In the genomic region with DNA sequence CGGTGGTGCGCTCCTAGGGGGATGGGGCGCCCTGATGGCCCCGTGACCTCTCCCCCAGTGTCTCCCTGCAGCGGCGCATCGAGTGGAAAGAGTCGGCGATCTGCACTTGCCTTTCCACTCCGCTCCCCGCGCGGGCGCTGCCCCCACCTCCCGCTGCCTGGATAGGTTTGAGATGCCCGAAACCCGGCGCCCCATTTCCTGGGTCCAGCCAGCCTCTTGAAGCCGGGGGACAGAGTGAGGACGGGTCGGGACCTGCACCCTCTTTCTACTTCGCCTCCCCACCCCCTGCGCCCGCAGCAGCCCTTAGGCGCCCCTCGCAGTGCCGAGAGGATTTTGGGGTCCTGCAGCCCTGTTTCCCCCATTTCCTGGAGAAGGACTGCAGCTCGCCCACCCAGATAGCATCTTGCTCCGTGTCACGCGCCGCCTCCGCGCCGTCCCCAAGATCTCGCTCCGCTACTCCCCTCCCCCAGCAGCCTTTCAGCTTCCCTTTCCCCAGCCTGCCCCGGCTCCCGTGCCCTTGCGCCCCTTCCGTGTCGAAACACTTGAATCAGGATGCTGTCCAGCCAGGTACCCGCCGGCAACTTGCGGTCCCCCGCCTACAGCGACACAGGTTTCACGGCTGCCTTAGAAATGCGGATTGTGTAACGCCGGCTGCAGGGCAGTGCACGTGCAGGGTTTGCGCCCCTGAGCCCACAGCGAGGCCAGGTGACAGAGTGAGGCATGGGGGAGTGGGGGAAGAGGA, we compare ENCODE assay signal across 8 cellular contexts. TPM values are rescaled to one million over a fixed set of nuclear protein-coding genes. Genes with fewer than 3 reads are reported as not detected.
DNase-seq lines count a peak whose midpoint lies in the region; ATAC-seq and TF ChIP-seq lines count a peak whose summit lies in the region.

No MANE protein-coding gene starts in this region.

- POLR2A ChIA-PET in activated CD8-positive, alpha-beta T cell treated with anti-CD3 and anti-CD28 coated beads, Interleukin-2, amount 10 ng/mL, durations not matched to agents 7 days and 5 days (lab: Charles Lee) = interaction anchor here (0.6 to 1.4 kb wide), 2 partner anchors 52 to 68 kb away, joined by 3 to 5 read pairs; a partner anchor contains a TSS

- no peaks in the 10 kb centered on the region for H3K9me2 ChIP-seq in MM.1S (replicated peaks; ENCODE audit: insufficient read depth, low read length)

- H3K9ac ChIP-seq in MM.1S (ENCODE audit: low read length) (peak overlapping the region; percentile 55; the same call in 1 of the 2 replicates), endodermal cell (ENCODE audit: extremely low read depth, low read length, poor library complexity, severe bottlenecking) (peak overlapping the region; percentile 41)

- no peak for TF ChIP-seq CTCF in MM.1S (IDR thresholded peaks at IDR 0.05; ENCODE audit: low read length)
- no peak for TF ChIP-seq CTCF in endodermal cell (conservative IDR thresholded peaks at IDR 0.05)

- peaks cover 3% of the 10 kb centered on the region; the same call in 1 of the 2 replicates for H3F3A ChIP-seq in MM.1S (ENCODE audit: insufficient read depth, low read length)

- peak overlapping the region; percentile 75 for H3K27ac Mint-ChIP-seq in activated CD8-positive, alpha-beta T cell treated with anti-CD3 and anti-CD28 coated beads, Interleukin-2, amount 10 ng/mL, durations not matched to agents 7 days and 5 days
- no peak overlapping the region for H3K27ac Mint-ChIP-seq in endodermal cell

- H3K27me3 ChIP-seq in MM.1S (replicated peaks; ENCODE audit: insufficient read depth, low read length) = no peaks in the 10 kb centered on the region
- H3K27me3 ChIP-seq in endodermal cell (ENCODE audit: control insufficient read depth, insufficient read depth, low read length, poor library complexity, severe bottlenecking) = peaks cover 38% of the 10 kb centered on the region

- H3K9me3 Mint-ChIP-seq in activated CD8-positive, alpha-beta T cell treated with anti-CD3 and anti-CD28 coated beads, Interleukin-2, amount 10 ng/mL, durations not matched to agents 7 days and 5 days (ENCODE audit: insufficient read depth) = no peaks in the 10 kb centered on the region
- H3K9me3 Mint-ChIP-seq in endodermal cell = no peaks in the 10 kb centered on the region

- DNase-seq in GM03348 (ENCODE audit: low spot score) (peak; percentile 78), MM.1S (peak; percentile 60), endodermal cell (peak; percentile 77), midbrain (lab: John Stamatoyannopoulos, UW) (peak; percentile 86)
- peak; percentile 68 for DNase-seq in activated CD8-positive, alpha-beta T cell treated with anti-CD3 and anti-CD28 coated beads, Interleukin-2, amount 10 ng/mL, durations not matched to agents 7 days and 5 days
- peak; percentile 19 to 28 for DNase-seq in stimulated activated CD8-positive, alpha-beta memory T cell treated with anti-CD3 and anti-CD28 coated beads, Interleukin-7, amount 100 ng/mL, for 1 hour (ENCODE audit: low read depth in 2 of 2)

- no peaks in the 10 kb centered on the region for H3K36me3 Mint-ChIP-seq in activated CD8-positive, alpha-beta T cell treated with anti-CD3 and anti-CD28 coated beads, Interleukin-2, amount 10 ng/mL, durations not matched to agents 7 days and 5 days (ENCODE audit: low read depth)
- H3K36me3 Mint-ChIP-seq in endodermal cell (ENCODE audit: low read depth) = no peaks in the 10 kb centered on the region

- H3K4me1 Mint-ChIP-seq in activated CD8-positive, alpha-beta T cell treated with anti-CD3 and anti-CD28 coated beads, Interleukin-2, amount 10 ng/mL, durations not matched to agents 7 days and 5 days (ENCODE audit: low read depth) = peaks cover 14% of the 10 kb centered on the region
- peaks cover 20% of the 10 kb centered on the region for H3K4me1 Mint-ChIP-seq in endodermal cell

- peaks cover 15% of the 10 kb centered on the region for H3K27me3 Mint-ChIP-seq in activated CD8-positive, alpha-beta T cell treated with anti-CD3 and anti-CD28 coated beads, Interleukin-2, amount 10 ng/mL, durations not matched to agents 7 days and 5 days (ENCODE audit: low read depth)
- H3K27me3 Mint-ChIP-seq in endodermal cell (ENCODE audit: insufficient read depth) = peaks cover 27% of the 10 kb centered on the region

- no peaks in the 10 kb centered on the region for H3K79me2 ChIP-seq in MM.1S (ENCODE audit: low read length)

- H3K4me3 Mint-ChIP-seq in activated CD8-positive, alpha-beta T cell treated with anti-CD3 and anti-CD28 coated beads, Interleukin-2, amount 10 ng/mL, durations not matched to agents 7 days and 5 days = peak overlapping the region; percentile 82
- peak overlapping the region; percentile 80 for H3K4me3 Mint-ChIP-seq in endodermal cell

- H3K27ac ChIP-seq in MM.1S (ENCODE audit: low read length) = peak overlapping the region; percentile 43; the same call in 1 of the 2 replicates
- no peak overlapping the region for H3K27ac ChIP-seq in endodermal cell (ENCODE audit: low read depth, low read length)

- H2AFZ ChIP-seq in MM.1S (ENCODE audit: low read length) = peak overlapping the region; percentile 96

- H3K4me3 ChIP-seq in MM.1S (ENCODE audit: low read length) (peak overlapping the region; percentile 90), endodermal cell (ENCODE audit: low read length) (peak overlapping the region; percentile 86)

- WGBS in endodermal cell (ENCODE audit: insufficient coverage in 1 of 2, insufficient read length in 1 of 2), 2 experiments = 0 to 1% methylated on average over 29 to 54 of the region's 54 CpGs

- H3K4me2 ChIP-seq in MM.1S (ENCODE audit: low read depth, low read length) = peak overlapping the region; percentile 96

- CTCF ChIA-PET in activated CD8-positive, alpha-beta T cell treated with anti-CD3 and anti-CD28 coated beads, Interleukin-2, amount 10 ng/mL, durations not matched to agents 7 days and 5 days (lab: Charles Lee) = interaction anchor here (0.9 to 4.6 kb wide), 5 partner anchors 16 to 68 kb away, joined by 3 to 26 read pairs (median 5); a partner anchor contains a TSS

- H4K20me1 ChIP-seq in MM.1S (ENCODE audit: insufficient read depth, low read length) = no peaks in the 10 kb centered on the region

- ATAC-seq in GM21825 (IDR thresholded peaks at IDR 0.05; ENCODE audit: unreplicated experiment) = peak; percentile 18
- peak; percentile 57 for ATAC-seq in activated CD8-positive, alpha-beta T cell treated with anti-CD3 and anti-CD28 coated beads, Interleukin-2, amount 10 ng/mL, durations not matched to agents 7 days and 5 days
- no peak for ATAC-seq in HG03469 (IDR thresholded peaks at IDR 0.05; ENCODE audit: unreplicated experiment)

- peaks cover 12% of the 10 kb centered on the region for H3K4me1 ChIP-seq in MM.1S (ENCODE audit: low read length)
- H3K4me1 ChIP-seq in endodermal cell (ENCODE audit: control insufficient read depth, insufficient read depth, low read length) = no peaks in the 10 kb centered on the region

- no peaks in the 10 kb centered on the region for H3K36me3 ChIP-seq in MM.1S (replicated peaks; ENCODE audit: insufficient read depth, low read length)
- no peaks in the 10 kb centered on the region for H3K36me3 ChIP-seq in endodermal cell (ENCODE audit: control insufficient read depth, insufficient read depth, low read length)

- H3K9me3 ChIP-seq in MM.1S (replicated peaks; ENCODE audit: insufficient read depth, low read length) (no peaks in the 10 kb centered on the region), endodermal cell (ENCODE audit: control insufficient read depth, low read length) (no peaks in the 10 kb centered on the region)

RNA-seq across cellular contexts. Expression of a gene that starts 0.5 kb away (rescaled TPM):
- total RNA-seq in activated CD8-positive, alpha-beta T cell treated with anti-CD3 and anti-CD28 coated beads, Interleukin-2, amount 10 ng/mL, durations not matched to agents 7 days and 5 days = 1 to 10 TPM; 4.0 to 4.4 TPM
- total RNA-seq in endodermal cell = 1 to 10 TPM; 7.5 to 8.6 TPM
- 10.7 TPM for polyA plus RNA-seq in endodermal cell (2013, experiment 1 of 2)
- 7.8 TPM for polyA plus RNA-seq in endodermal cell (2013, experiment 2 of 2)

RNA-seq across cellular contexts. Expression of a gene that starts 27.3 kb away (rescaled TPM):
- total RNA-seq in activated CD8-positive, alpha-beta T cell treated with anti-CD3 and anti-CD28 coated beads, Interleukin-2, amount 10 ng/mL, durations not matched to agents 7 days and 5 days = not detected
- total RNA-seq in endodermal cell = not detected
- polyA plus RNA-seq in endodermal cell (2013, experiment 1 of 2) = not detected
- polyA plus RNA-seq in endodermal cell (2013, experiment 2 of 2) = not detected

Comparison
In these comparisons a context has a peak if more than half of its experiments do, and no peak if none do; other contexts are left out.
1. DNase-seq: peak in every context shown above with its lines; median percentile 86 in midbrain; 78 in GM03348; 77 in endodermal cell; 68 in activated CD8-positive, alpha-beta T cell treated with anti-CD3 and anti-CD28 coated beads, Interleukin-2, amount 10 ng/mL, durations not matched to agents 7 days and 5 days; 60 in MM.1S; 24 in stimulated activated CD8-positive, alpha-beta memory T cell treated with anti-CD3 and anti-CD28 coated beads, Interleukin-7, amount 100 ng/mL, for 1 hour.